Comparison of ENCODE assay signal across 12 cellular contexts in the genomic region with DNA sequence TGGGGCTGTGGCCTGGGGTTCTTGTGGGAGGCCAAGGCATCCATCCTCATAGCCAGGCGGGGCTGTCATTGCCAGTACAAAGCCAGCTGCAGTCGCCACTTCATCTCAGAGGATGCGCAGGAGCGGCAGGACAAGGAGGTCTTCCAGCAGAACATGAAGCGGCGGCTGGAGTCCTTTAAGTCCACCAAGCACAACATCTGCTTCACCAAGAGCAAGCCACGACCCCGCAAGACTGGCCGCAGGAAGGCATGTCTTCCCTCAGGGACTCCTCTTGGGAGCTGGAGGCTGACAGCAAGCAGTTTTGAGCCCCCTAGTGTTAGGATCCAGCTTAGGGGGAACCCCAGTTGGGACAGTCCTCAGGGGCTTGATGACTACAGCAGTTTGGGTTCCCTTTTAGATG. TPM values are rescaled to one million over a fixed set of nuclear protein-coding genes. Genes with fewer than 3 reads are reported as not detected.
A peak's percentile ranks its signal among the peaks of the same experiment; 100 is the strongest.
DNase-seq lines count a peak whose midpoint lies in the region; ATAC-seq and TF ChIP-seq lines count a peak whose summit lies in the region.
"Had no signal": no experiment of that assay in that cellular context is flagged by ENCODE, and none has a peak within 500 bp of the region (broad histone marks: within the 10 kb centered on the region; RNA-seq: fewer than 3 reads in every experiment).

No MANE protein-coding gene starts in this region.

- peaks cover 23% of the 10 kb centered on the region for H3K4me1 Mint-ChIP-seq in endodermal cell
- H3K4me1 Mint-ChIP-seq: natural killer cell had no signal

- ATAC-seq in HG02623 (IDR thresholded peaks at IDR 0.05; ENCODE audit: unreplicated experiment) = no peak
- ATAC-seq: natural killer cell had no signal

- TF ChIP-seq POLR2A in spleen (IDR thresholded peaks at IDR 0.05) = no peak

- no peak overlapping the region for H3K4me2 ChIP-seq in Loucy (ENCODE audit: low read depth, low read length, poor library complexity, severe bottlenecking)

- H3K4me3 ChIP-seq in GM06990 (replicated peaks; ENCODE audit: low read depth, low read length) = no peak overlapping the region
- no peak overlapping the region for H3K4me3 ChIP-seq in Loucy (ENCODE audit: low read length, poor library complexity, severe bottlenecking)
- no peak overlapping the region for H3K4me3 ChIP-seq in endodermal cell (ENCODE audit: low read length)
- H3K4me3 ChIP-seq in spleen = no peak overlapping the region
- H3K4me3 ChIP-seq: suprapubic skin had no signal

- H3F3A ChIP-seq in Loucy (ENCODE audit: low read depth) = no peaks in the 10 kb centered on the region

- H3K4me3 Mint-ChIP-seq in endodermal cell = no peak overlapping the region
- H3K4me3 Mint-ChIP-seq: activated T-helper 1 cell treated with anti-CD3 and anti-CD28 coated beads, Interleukin-12 subunit alpha, Interleukin-12 subunit beta, Interleukin-2, Interleukin-4 antibody, amounts not matched to agents 30 ng/mL and 10 ng/mL and 1 ng/mL, durations not matched to agents 14 hours and 24 hours and 36 hours; natural killer cell had no signal

- peaks cover 11% of the 10 kb centered on the region for H3K27me3 Mint-ChIP-seq in endodermal cell (ENCODE audit: insufficient read depth)

- H3K79me2 ChIP-seq in Loucy (ENCODE audit: insufficient read depth, low read length) = no peaks in the 10 kb centered on the region

- intact Hi-C loops in spleen (cut with DNase I; ENCODE audit: low total_unique reads) = loop anchor here (10.0 kb wide), 1 partner anchor 141 kb away; no protein-coding TSS in a partner anchor

- H3K4me1 ChIP-seq in Loucy (ENCODE audit: insufficient read depth, low read length, poor library complexity, severe bottlenecking) (no peaks in the 10 kb centered on the region), endodermal cell (ENCODE audit: control insufficient read depth, insufficient read depth, low read length) (peaks cover 4% of the 10 kb centered on the region), spleen (peaks cover 0 to 35% (median 14%) of the 10 kb centered on the region in 6 donors)
- H3K4me1 ChIP-seq: suprapubic skin had no signal

- H3K9me3 ChIP-seq in Loucy (ENCODE audit: insufficient read depth, low read depth, low read length) = no peaks in the 10 kb centered on the region
- H3K9me3 ChIP-seq in endodermal cell (ENCODE audit: control insufficient read depth, low read length) = no peaks in the 10 kb centered on the region
- H3K9me3 ChIP-seq in spleen = no peaks in the 10 kb centered on the region
- H3K9me3 ChIP-seq: suprapubic skin had no signal

- H3K9me3 Mint-ChIP-seq in endodermal cell = no peaks in the 10 kb centered on the region
- H3K9me3 Mint-ChIP-seq: activated T-helper 1 cell treated with anti-CD3 and anti-CD28 coated beads, Interleukin-12 subunit alpha, Interleukin-12 subunit beta, Interleukin-2, Interleukin-4 antibody, amounts not matched to agents 30 ng/mL and 10 ng/mL and 1 ng/mL, durations not matched to agents 14 hours and 24 hours and 36 hours; natural killer cell had no signal

- H3K9me2 ChIP-seq in Loucy (replicated peaks; ENCODE audit: low read depth, low read length) = no peaks in the 10 kb centered on the region

- H3K27ac Mint-ChIP-seq in endodermal cell = no peak overlapping the region
- H3K27ac Mint-ChIP-seq: activated T-helper 1 cell treated with anti-CD3 and anti-CD28 coated beads, Interleukin-12 subunit alpha, Interleukin-12 subunit beta, Interleukin-2, Interleukin-4 antibody, amounts not matched to agents 30 ng/mL and 10 ng/mL and 1 ng/mL, durations not matched to agents 14 hours and 24 hours and 36 hours; natural killer cell had no signal

- WGBS in endodermal cell (ENCODE audit: insufficient coverage in 1 of 2, insufficient read length in 1 of 2), 2 experiments = 94 to 100% methylated on average over 4 to 9 of the region's 9 CpGs
- WGBS in spleen, 5 donors = 77 to 91% (median 85%) methylated on average over 9 of the region's 9 CpGs

- peak; percentile 21 for TF ChIP-seq CTCF in GM06990 (IDR thresholded peaks at IDR 0.05; ENCODE audit: insufficient read depth, low read length, poor library complexity, severe bottlenecking)
- TF ChIP-seq CTCF in Loucy (conservative IDR thresholded peaks at IDR 0.05; ENCODE audit: low read length) = peak; percentile 46
- peak; percentile 58 for TF ChIP-seq CTCF in endodermal cell (conservative IDR thresholded peaks at IDR 0.05)
- TF ChIP-seq CTCF in spleen (IDR thresholded peaks at IDR 0.05 in 8 of 11, conservative IDR thresholded peaks at IDR 0.05 in 3 of 11) = no peak

- H3K27ac ChIP-seq in endodermal cell (ENCODE audit: low read depth, low read length) (no peak overlapping the region), spleen (no peak overlapping the region)
- H3K27ac ChIP-seq: suprapubic skin had no signal

- no peak for DNase-seq in GM06990 (ENCODE audit: extremely low read depth, insufficient read length)
- no peak for DNase-seq in endodermal cell
- DNase-seq in spleen = peak; percentile 68
- DNase-seq in AML-193 (lab: John Stamatoyannopoulos, UW) = no peak
- no peak for DNase-seq in T-helper 1 cell
- DNase-seq: natural killer cell, NCI-H1694, retina had no signal

- H3K36me3 ChIP-seq in GM06990 (ENCODE audit: control insufficient read depth, insufficient read depth, low read length) = no peaks in the 10 kb centered on the region
- H3K36me3 ChIP-seq in Loucy (ENCODE audit: insufficient read depth, low read length) = no peaks in the 10 kb centered on the region
- peaks cover 38% of the 10 kb centered on the region for H3K36me3 ChIP-seq in endodermal cell (ENCODE audit: control insufficient read depth, insufficient read depth, low read length)
- H3K36me3 ChIP-seq in spleen = no peaks in the 10 kb centered on the region
- H3K36me3 ChIP-seq: suprapubic skin had no signal

- no peak overlapping the region for H2AFZ ChIP-seq in Loucy (ENCODE audit: low read length)

- no peak overlapping the region for H3K9ac ChIP-seq in Loucy (ENCODE audit: low read depth, low read length, poor library complexity, severe bottlenecking)
- H3K9ac ChIP-seq in endodermal cell (ENCODE audit: extremely low read depth, low read length, poor library complexity, severe bottlenecking) = no peak overlapping the region

- H4K20me1 ChIP-seq in Loucy (ENCODE audit: insufficient read depth, low read length, poor library complexity, severe bottlenecking) = no peaks in the 10 kb centered on the region

- H3K27me3 ChIP-seq in GM06990 (replicated peaks; ENCODE audit: control insufficient read depth, insufficient read depth, low read length) (no peaks in the 10 kb centered on the region), Loucy (ENCODE audit: insufficient read depth, low read length, poor library complexity, severe bottlenecking) (no peaks in the 10 kb centered on the region), endodermal cell (ENCODE audit: control insufficient read depth, insufficient read depth, low read length, poor library complexity, severe bottlenecking) (no peaks in the 10 kb centered on the region), spleen (replicated peaks in 1 of 7) (peaks cover 0 to 3% (median 0%) of the 10 kb centered on the region in 7 donors)
- H3K27me3 ChIP-seq: suprapubic skin had no signal

- no peaks in the 10 kb centered on the region for H3K36me3 Mint-ChIP-seq in endodermal cell (ENCODE audit: low read depth)
- H3K36me3 Mint-ChIP-seq: natural killer cell had no signal

RNA-seq across cellular contexts. Expression of gene PLEKHG4, which starts 15.1 kb away (rescaled TPM):
- total RNA-seq in endodermal cell (10 to 100 TPM; 10.5 to 12.4 TPM), spleen (10 to 100 TPM in 6 of 7 donors, 1 to 10 TPM in 1; 9.6 to 27.9 (median 15.2) TPM)
- polyA plus RNA-seq in endodermal cell (2013, experiment 1 of 2) = 6.1 TPM
- polyA plus RNA-seq in endodermal cell (2013, experiment 2 of 2) = 3.8 TPM
- 10 to 100 TPM in 2 of 3 donors, 1 to 10 TPM in 1; 5.1 to 12.7 (median 11.3) TPM for polyA plus RNA-seq in spleen

RNA-seq across cellular contexts. Expression of gene SLC9A5, which starts 15.5 kb away (rescaled TPM):
- total RNA-seq in endodermal cell (1 to 10 TPM; 8.9 to 9.0 TPM), spleen (10 to 100 TPM in 5 of 7 donors, 1 to 10 TPM in 2; 8.1 to 26.8 (median 13.5) TPM)
- 4.8 TPM for polyA plus RNA-seq in endodermal cell (2013, experiment 1 of 2)
- polyA plus RNA-seq in endodermal cell (2013, experiment 2 of 2) = 4.6 TPM
- polyA plus RNA-seq in spleen = 10 to 100 TPM in 2 of 3 donors, 1 to 10 TPM in 1; 6.0 to 34.1 (median 33.6) TPM

RNA-seq across cellular contexts. Expression of gene FHOD1, which starts 17.0 kb away (rescaled TPM):
- total RNA-seq in endodermal cell (10 to 100 TPM; 51.7 to 71.9 TPM), spleen (100 to 1,000 TPM in 6 of 7 donors, 10 to 100 TPM in 1; 97.3 to 304 (median 145) TPM)
- 31.9 TPM for polyA plus RNA-seq in endodermal cell (2013, experiment 1 of 2)
- 31.3 TPM for polyA plus RNA-seq in endodermal cell (2013, experiment 2 of 2)
- polyA plus RNA-seq in spleen = 100 to 1,000 TPM in 2 of 3 donors, 10 to 100 TPM in 1; 45.6 to 193 (median 149) TPM

RNA-seq across cellular contexts. Expression of gene TMEM208, which starts 37.3 kb away (rescaled TPM):
- total RNA-seq in endodermal cell (10 to 100 TPM; 43.1 to 46.4 TPM), spleen (10 to 100 TPM; 28.1 to 39.0 (median 29.3) TPM)
- 40.4 TPM for polyA plus RNA-seq in endodermal cell (2013, experiment 1 of 2)
- 36.2 TPM for polyA plus RNA-seq in endodermal cell (2013, experiment 2 of 2)
- 10 to 100 TPM; 54.5 to 68.7 (median 65.9) TPM for polyA plus RNA-seq in spleen

Comparison
In these comparisons a context has a peak if more than half of its experiments do, and no peak if none do; other contexts are left out.
1. CTCF ChIP-seq: peak in GM06990 (single experiment), Loucy (single experiment) and endodermal cell (single experiment); none in spleen (0 of 11).